In the genomic region with DNA sequence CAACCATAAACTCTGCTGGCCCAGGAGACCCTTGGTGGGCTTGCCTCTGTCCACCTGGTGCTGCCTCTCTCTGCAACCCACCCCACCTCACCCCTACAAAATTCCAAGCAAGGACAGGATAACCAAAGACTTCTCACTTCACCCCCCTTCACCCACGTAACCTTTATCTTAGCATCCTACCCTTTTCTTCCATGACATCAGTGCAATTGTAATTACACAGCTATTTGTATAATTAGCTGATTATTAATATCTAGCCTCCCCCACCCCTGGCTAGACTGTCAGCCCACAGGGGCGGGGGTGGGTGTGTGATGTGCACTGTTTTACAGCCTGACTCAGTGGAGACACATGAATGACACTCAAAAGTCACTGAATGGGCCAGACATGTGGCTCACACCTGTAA, we compare ENCODE assay signal across 11 cellular contexts.
"Had no signal": no experiment of that assay in that cellular context is flagged by ENCODE, and none has a peak within 500 bp of the region (broad histone marks: within the 10 kb centered on the region; RNA-seq: fewer than 3 reads in every experiment).

No MANE protein-coding gene starts in this region.

- H2AFZ ChIP-seq: GM23248, GM23338 had no signal

- FAIRE-seq: H1, H54 had no signal

- H3K4me1 ChIP-seq: HAP-1 had no signal

- DNase-seq: GM23248, GOT3, H7, H9, HCEC 1CT, HFFc6 had no signal

- H3K9ac ChIP-seq: GM23248 had no signal

- H3K4me3 Mint-ChIP-seq: GM23338, HFFc6 had no signal

- ATAC-seq: GM23338, HCT116 had no signal

- H3K4me3 ChIP-seq: GM23248, GM23338, HAP-1 had no signal

- H3K9me3 Mint-ChIP-seq: HFFc6 had no signal

- H3K4me2 ChIP-seq: GM23338 had no signal

- H3K27ac ChIP-seq: GM23248 had no signal

- H3K4me1 Mint-ChIP-seq: GM23338 had no signal

- H3K27ac Mint-ChIP-seq: GM23338 had no signal
